Comparison of ENCODE assay signal across 11 cellular contexts in genomic region chr15:68781766-68782588, GRCh38. TPM values are rescaled to one million over a fixed set of nuclear protein-coding genes. Genes with fewer than 3 reads are reported as not detected.
DNase-seq lines count a peak whose midpoint lies in the region; ATAC-seq and TF ChIP-seq lines count a peak whose summit lies in the region.
"Had no signal": no experiment of that assay in that cellular context is flagged by ENCODE, and none has a peak within 500 bp of the region (broad histone marks: within the 10 kb centered on the region; RNA-seq: fewer than 3 reads in every experiment).

No MANE protein-coding gene starts in this region.

- peak overlapping the region; percentile 77 for H3K27ac ChIP-seq in left ventricle myocardium inferior (replicated peaks)
- H3K27ac ChIP-seq: VCaP had no signal

- TF ChIP-seq CTCF in left ventricle myocardium inferior (IDR thresholded peaks at IDR 0.05; ENCODE audit: borderline replicate concordance) = no peak
- TF ChIP-seq CTCF in BE2C (IDR thresholded peaks at IDR 0.05; ENCODE audit: low read depth, low read length) = no peak

- peak; percentile 87 for DNase-seq in GF-D8 (lab: John Stamatoyannopoulos, UW)
- DNase-seq in activated T-helper 1 cell treated with Interleukin-2 at 50 U/mL for 16 hours (ENCODE audit: low read depth) = peak; percentile 5
- DNase-seq in left ventricle myocardium inferior = peak; percentile 72
- peak; percentile 18 to 31 for DNase-seq in stimulated activated CD4-positive, alpha-beta T cell treated with anti-CD3 and anti-CD28 coated beads, Interleukin-15, amount 100 ng/mL, for 48 hours (ENCODE audit: low read depth in 2 of 2)
- no peak for DNase-seq in retina
- no peak for DNase-seq in BE2C
- DNase-seq: EL, NCI-H524 had no signal

- ATAC-seq in HG03196 (IDR thresholded peaks at IDR 0.05; ENCODE audit: unreplicated experiment) (no peak), HG02588 (IDR thresholded peaks at IDR 0.05; ENCODE audit: unreplicated experiment) (no peak)

- intact Hi-C loops in left ventricle myocardium inferior (cut with micrococcal nuclease) = no loop called here

- H3K27me3 ChIP-seq in left ventricle myocardium inferior (ENCODE audit: low read depth) (no peaks in the 10 kb centered on the region), BE2C (no peaks in the 10 kb centered on the region)

- no peak overlapping the region for H3K4me3 ChIP-seq in left ventricle myocardium inferior
- no peak overlapping the region for H3K4me3 ChIP-seq in BE2C (ENCODE audit: low read depth, low read length)

- peaks cover 84% of the 10 kb centered on the region for H3K36me3 ChIP-seq in left ventricle myocardium inferior
- H3K36me3 ChIP-seq in BE2C = peaks cover 82% of the 10 kb centered on the region

- H3K4me1 ChIP-seq in left ventricle myocardium inferior (peaks cover 30% of the 10 kb centered on the region), BE2C (no peaks in the 10 kb centered on the region)

- H3K9me3 ChIP-seq in left ventricle myocardium inferior (replicated peaks) (no peaks in the 10 kb centered on the region), BE2C (no peaks in the 10 kb centered on the region)

RNA-seq across cellular contexts. Expression of gene ANP32A, which starts 38.7 kb away (rescaled TPM):
- total RNA-seq in left ventricle myocardium inferior = 150 TPM
- 347 TPM for polyA plus RNA-seq in BE2C (2012; ENCODE audit: insufficient read depth, insufficient read length, low read depth)

Comparison
In these comparisons a context has a peak if more than half of its experiments do, and no peak if none do; other contexts are left out.
1. DNase-seq: peak in GF-D8 (single experiment), activated T-helper 1 cell treated with Interleukin-2 at 50 U/mL for 16 hours (single experiment), left ventricle myocardium inferior (single experiment) and stimulated activated CD4-positive, alpha-beta T cell treated with anti-CD3 and anti-CD28 coated beads, Interleukin-15, amount 100 ng/mL, for 48 hours (2 of 2); none in retina (single experiment) and BE2C (single experiment).